In genomic region chrY:25048544-25048943, GRCh38 we compare ENCODE assay signal across 7 cellular contexts. TPM values are rescaled to one million over a fixed set of nuclear protein-coding genes. Genes with fewer than 3 reads are reported as not detected.
"Had no signal": no experiment of that assay in that cellular context is flagged by ENCODE, and none has a peak within 500 bp of the region (broad histone marks: within the 10 kb centered on the region; RNA-seq: fewer than 3 reads in every experiment).

No MANE protein-coding gene starts in this region.

RNA-seq across cellular contexts. Expression of gene BPY2C, which starts 3.4 kb away (rescaled TPM):
- total RNA-seq: GM23248, GM23338, H1, H4, H7, H9, HFFc6 had no signal
